Comparison of ENCODE assay signal across 23 cellular contexts in genomic region chr1:166304131-166304530, GRCh38.
DNase-seq lines count a peak whose midpoint lies in the region; ATAC-seq and TF ChIP-seq lines count a peak whose summit lies in the region.
"Had no signal": no experiment of that assay in that cellular context is flagged by ENCODE, and none has a peak within 500 bp of the region (broad histone marks: within the 10 kb centered on the region; RNA-seq: fewer than 3 reads in every experiment).

No MANE protein-coding gene starts in this region.

- no peaks in the 10 kb centered on the region for H3K79me1 ChIP-seq in mesendoderm (ENCODE audit: low read length)

- H3K79me2 ChIP-seq in OCI-LY3 (ENCODE audit: low read length) (no peaks in the 10 kb centered on the region), mesendoderm (ENCODE audit: control insufficient read depth, insufficient read depth, low read length) (no peaks in the 10 kb centered on the region)

- H3K36me3 ChIP-seq in BE2C: no peaks in the 10 kb centered on the region
- H3K36me3 ChIP-seq in OCI-LY3 (replicated peaks; ENCODE audit: low read depth, low read length): peaks cover 4% of the 10 kb centered on the region
- no peaks in the 10 kb centered on the region for H3K36me3 ChIP-seq in mesendoderm (ENCODE audit: control insufficient read depth, insufficient read depth, low read length)
- H3K36me3 ChIP-seq: BLaER1 had no signal

- H3K27ac ChIP-seq in OCI-LY3 (ENCODE audit: low read length) (peak overlapping the region; percentile 69), mesendoderm (ENCODE audit: low read depth, low read length) (peak overlapping the region; percentile 11)
- H3K27ac ChIP-seq: 22Rv1, A549, BLaER1 had no signal

- no peak overlapping the region for H2BK5ac ChIP-seq in mesendoderm (ENCODE audit: low read length)

- peak overlapping the region; percentile 45 for H3K4me2 ChIP-seq in OCI-LY3 (ENCODE audit: low read length)
- H3K4me2 ChIP-seq in mesendoderm (ENCODE audit: low read length): no peak overlapping the region
- H3K4me2 ChIP-seq: A549 had no signal

- H3K4me1 ChIP-seq in BE2C (peaks cover 25% of the 10 kb centered on the region), OCI-LY3 (ENCODE audit: low read length) (peaks cover 91% of the 10 kb centered on the region), mesendoderm (ENCODE audit: control insufficient read depth, low read depth, low read length) (peaks cover 8% of the 10 kb centered on the region)
- H3K4me1 ChIP-seq: A549 had no signal

- WGBS in mesendoderm (ENCODE audit: extremely low coverage, insufficient coverage, low lambda C conversion rate): no CpG with 5 or more reads among the region's 3 CpGs

- H3K9ac ChIP-seq in OCI-LY3 (ENCODE audit: low read length) (no peak overlapping the region), mesendoderm (ENCODE audit: low read length) (no peak overlapping the region)
- H3K9ac ChIP-seq: BLaER1 had no signal

- DNase-seq in BE2C: peak; percentile 57
- peak; percentile 83 for DNase-seq in mesendoderm
- no peak for DNase-seq in NCI-H1436 (lab: John Stamatoyannopoulos, UW)
- no peak for DNase-seq in posterior vena cava (ENCODE audit: low spot score)
- DNase-seq: AML-193; C1 segment of cervical spinal cord; CD4-positive, alpha-beta memory T cell; CD4-positive, CD25-positive, alpha-beta regulatory T cell; CD8-positive, alpha-beta memory T cell; COR-L47; DMS 273 treated with DMSO at 0.1 percent for 48 hours; DMS153; DMS53; DMS79; DND-41; EL; GDM1 had no signal

- H3K9me3 ChIP-seq in BE2C (no peaks in the 10 kb centered on the region), OCI-LY3 (ENCODE audit: insufficient read depth, low read length) (no peaks in the 10 kb centered on the region)
- H3K9me3 ChIP-seq: A549, BLaER1 had no signal

- no peak overlapping the region for H3K56ac ChIP-seq in mesendoderm (ENCODE audit: low read length)

- H2AK5ac ChIP-seq in mesendoderm (ENCODE audit: low read length): no peak overlapping the region

- H2BK120ac ChIP-seq in mesendoderm (ENCODE audit: low read depth, low read length): no peak overlapping the region

- no peak overlapping the region for H3K4me3 ChIP-seq in BE2C (ENCODE audit: low read depth, low read length)
- H3K4me3 ChIP-seq in OCI-LY3 (ENCODE audit: low read length): no peak overlapping the region
- H3K4me3 ChIP-seq in mesendoderm (ENCODE audit: low read length): no peak overlapping the region
- H3K4me3 ChIP-seq: A549, BLaER1, GM12878 had no signal

- no peak overlapping the region for H3K23ac ChIP-seq in mesendoderm (ENCODE audit: low read length)

- intact Hi-C loops in posterior vena cava (cut with DNase I): no loop called here

- no peak overlapping the region for H4K5ac ChIP-seq in mesendoderm (ENCODE audit: low read length)

- no peak overlapping the region for H4K8ac ChIP-seq in mesendoderm (ENCODE audit: low read depth, low read length)

- no peak for TF ChIP-seq POLR2A in GM18505 (IDR thresholded peaks at IDR 0.05; ENCODE audit: borderline replicate concordance, extremely low read depth, insufficient read depth, insufficient read length)

- no peak overlapping the region for H2BK15ac ChIP-seq in mesendoderm (replicated peaks; ENCODE audit: low read depth)

- TF ChIP-seq CTCF in BE2C (IDR thresholded peaks at IDR 0.05; ENCODE audit: low read depth, low read length) (no peak), OCI-LY3 (IDR thresholded peaks at IDR 0.05; ENCODE audit: low read depth, low read length) (no peak)

- no peak overlapping the region for H3K4ac ChIP-seq in mesendoderm (ENCODE audit: low read depth, low read length)

- H2AFZ ChIP-seq in OCI-LY3 (ENCODE audit: low read depth, low read length): no peak overlapping the region

- H3K27me3 ChIP-seq in BE2C: no peaks in the 10 kb centered on the region
- no peaks in the 10 kb centered on the region for H3K27me3 ChIP-seq in OCI-LY3 (ENCODE audit: low read depth, low read length)
- H3K27me3 ChIP-seq in mesendoderm (ENCODE audit: insufficient read depth, low read length, poor library complexity): no peaks in the 10 kb centered on the region
- H3K27me3 ChIP-seq: BLaER1 had no signal

- no peaks in the 10 kb centered on the region for H4K20me1 ChIP-seq in OCI-LY3 (ENCODE audit: insufficient read depth, low read length)
- H4K20me1 ChIP-seq: BLaER1 had no signal

- ATAC-seq in GM18505 (IDR thresholded peaks at IDR 0.05; ENCODE audit: unreplicated experiment): no peak
- ATAC-seq: A549 had no signal

- H3K18ac ChIP-seq in mesendoderm (ENCODE audit: low read length): no peak overlapping the region

Comparison
In these comparisons a context has a peak if more than half of its experiments do, and no peak if none do; other contexts are left out.
1. DNase-seq: peak in BE2C (single experiment) and mesendoderm (single experiment); none in NCI-H1436 (single experiment) and posterior vena cava (single experiment).